ENCODE assay signal across 9 cellular contexts in genomic region chr4:182142146-182143085, GRCh38.
DNase-seq lines count a peak whose midpoint lies in the region; ATAC-seq, FAIRE-seq and TF ChIP-seq lines count a peak whose summit lies in the region.
"Had no signal": no experiment of that assay in that cellular context is flagged by ENCODE, and none has a peak within 500 bp of the region (broad histone marks: within the 10 kb centered on the region; RNA-seq: fewer than 3 reads in every experiment).

No MANE protein-coding gene starts in this region.

- intact Hi-C loops in right lobe of liver (cut with DNase I), result no loop called here
- intact Hi-C loops in HepG2 (cut with micrococcal nuclease; ENCODE audit: unreplicated experiment), result no loop called here
- intact Hi-C loops in endothelial cell of umbilical vein (cut with micrococcal nuclease), result loop anchor here (5.0 kb wide), 1 partner anchor 305 kb away; no protein-coding TSS in a partner anchor
- intact Hi-C loops in uterus (cut with DNase I; ENCODE audit: low total_unique reads), result no loop called here

- CTCF ChIA-PET in HepG2 (lab: Yijun Ruan, JAX; ENCODE audit: low intra/inter-chr PET ratio, low total read pairs) (no interaction called here), endothelial cell of umbilical vein (lab: Charles Lee) (no interaction called here)

- no peak for FAIRE-seq in HepG2 (lab: Jason Lieb, UNC)
- no peak for FAIRE-seq in endothelial cell of umbilical vein (lab: Jason Lieb, UNC)

- H3K9ac ChIP-seq in HepG2 (ENCODE audit: insufficient read depth, low read depth, low read length) (no peak overlapping the region), endothelial cell of umbilical vein (replicated peaks; ENCODE audit: extremely low read depth, insufficient read depth, low read length) (no peak overlapping the region), mucosa of stomach (ENCODE audit: low read length) (no peak overlapping the region)

- no peak for TF ChIP-seq EP300 in HepG2 (IDR thresholded peaks at IDR 0.05; ENCODE audit: low read depth in 2 of 2, low read length in 2 of 2)
- no peak for TF ChIP-seq EP300 in HepG2 (CRISPR knock-in tag; IDR thresholded peaks at IDR 0.05; ENCODE audit: borderline replicate concordance)

- no peaks in the 10 kb centered on the region for H3K9me1 ChIP-seq in endothelial cell of umbilical vein (replicated peaks; ENCODE audit: control insufficient read depth, extremely low read depth, insufficient read depth, low read length)

- no TSS peak for BruUV-seq in HepG2 (replicated peaks; lab: Mats Ljungman, UMichigan)
- no TSS peak for BruUV-seq in endothelial cell of umbilical vein (replicated peaks; lab: Mats Ljungman, UMichigan)

- H3K4me1 ChIP-seq in right lobe of liver (peaks cover 0 to 26% (median 10%) of the 10 kb centered on the region in 4 donors), HepG2 (ENCODE audit: insufficient read depth, low read length) (no peaks in the 10 kb centered on the region), endothelial cell of umbilical vein (ENCODE audit: control insufficient read depth, extremely low read depth, insufficient read depth, low read length) (peaks cover 8% of the 10 kb centered on the region), mucosa of stomach (ENCODE audit: control insufficient read depth, insufficient read depth, low read length) (peaks cover 17% of the 10 kb centered on the region), uterus (peaks cover 0 to 5% of the 10 kb centered on the region in 2 donors)

- no peak overlapping the region for H3K27ac ChIP-seq in right lobe of liver
- no peak overlapping the region for H3K27ac ChIP-seq in HepG2 (ENCODE audit: extremely low read length, insufficient read depth, low read length)
- H3K27ac ChIP-seq in endothelial cell of umbilical vein (ENCODE audit: insufficient read depth, low read depth, low read length), result no peak overlapping the region
- peak overlapping the region in 1 of 2 donors; percentile 48 for H3K27ac ChIP-seq in uterus

- TF ChIP-seq RAD21 in HepG2 (CRISPR knock-in tag; IDR thresholded peaks at IDR 0.05), result no peak

- DNase-seq in right lobe of liver (no peak), HepG2 (ENCODE audit: low spot score) (no peak), endothelial cell of umbilical vein (ENCODE audit: low read depth, low spot score) (no peak), uterus (peak; percentile 19 to 26), NCI-H526 (lab: John Stamatoyannopoulos, UW) (no peak), COLO829 (ENCODE audit: low spot score) (no peak)
- DNase-seq: activated effector memory CD4-positive, alpha-beta T cell treated with anti-CD3 and anti-CD28 coated beads, Interleukin-2, amount 50 U/mL, for 16 hours had no signal

- H3K4me3 ChIP-seq in right lobe of liver, result peak overlapping the region; percentile 5 to 19 (median 14)
- H3K4me3 ChIP-seq in HepG2 (replicated peaks in 1 of 3; ENCODE audit: insufficient read depth in 1 of 3, low read depth in 2 of 3, low read length in 3 of 3), result no peak overlapping the region
- no peak overlapping the region for H3K4me3 ChIP-seq in endothelial cell of umbilical vein (replicated peaks in 1 of 3; ENCODE audit: insufficient read depth in 1 of 3, low read depth in 1 of 3, low read length in 3 of 3)
- peak overlapping the region; percentile 31 for H3K4me3 ChIP-seq in mucosa of stomach (ENCODE audit: low read length)
- peak overlapping the region; percentile 61 to 80 for H3K4me3 ChIP-seq in uterus

- H3K9me3 ChIP-seq in right lobe of liver (no peaks in the 10 kb centered on the region), HepG2 (ENCODE audit: low read length) (no peaks in the 10 kb centered on the region), endothelial cell of umbilical vein (replicated peaks; ENCODE audit: control insufficient read depth, insufficient read depth, low read length) (no peaks in the 10 kb centered on the region), mucosa of stomach (ENCODE audit: control insufficient read depth, low read length) (no peaks in the 10 kb centered on the region), uterus (no peaks in the 10 kb centered on the region)

- peak; percentile 29 to 51 (median 45) for ATAC-seq in right lobe of liver
- no peak; the same call in 2 of the 3 replicates for ATAC-seq in HepG2
- ATAC-seq in GM18517 (IDR thresholded peaks at IDR 0.05; ENCODE audit: unreplicated experiment), result no peak

- H2AFZ ChIP-seq in HepG2 (ENCODE audit: low read length), result no peak overlapping the region
- H2AFZ ChIP-seq in endothelial cell of umbilical vein (ENCODE audit: low read depth, low read length), result no peak overlapping the region

- dilution Hi-C loops in endothelial cell of umbilical vein (cut with MboI; ENCODE audit: extremely low pct_ligation_motif_present, low sequenced_read_pairs), result no loop called here

- H3K36me3 ChIP-seq in right lobe of liver (no peaks in the 10 kb centered on the region), HepG2 (replicated peaks in 1 of 2; ENCODE audit: control insufficient read depth in 1 of 2, insufficient read depth in 2 of 2, low read length in 2 of 2) (no peaks in the 10 kb centered on the region), endothelial cell of umbilical vein (ENCODE audit: control insufficient read depth in 2 of 2, extremely low read depth in 1 of 2, insufficient read depth in 2 of 2, low read length in 2 of 2) (no peaks in the 10 kb centered on the region), mucosa of stomach (ENCODE audit: control insufficient read depth, insufficient read depth, low read length) (no peaks in the 10 kb centered on the region), uterus (no peaks in the 10 kb centered on the region)

- 10% methylated on average over 33 of the region's 65 CpGs for WGBS in right lobe of liver (ENCODE audit: insufficient coverage, low coverage, low lambda C conversion rate, missing lambda C conversion rate)
- WGBS in HepG2 (ENCODE audit: low lambda C conversion rate), result 48% methylated on average over 42 of the region's 65 CpGs

- in situ Hi-C loops in HepG2 (cut with HindIII; ENCODE audit: extremely low pct_ligation_motif_present, low pct_unique_long_range_greater_than_20kb), result no loop called here

- no peaks in the 10 kb centered on the region for H4K20me1 ChIP-seq in HepG2 (ENCODE audit: insufficient read depth, low read length)
- no peaks in the 10 kb centered on the region for H4K20me1 ChIP-seq in endothelial cell of umbilical vein (replicated peaks; ENCODE audit: control insufficient read depth, extremely low read depth, insufficient read depth, low read length)

- TF ChIP-seq POLR2A in right lobe of liver (IDR thresholded peaks at IDR 0.05) (no peak), HepG2 (IDR thresholded peaks at IDR 0.05; ENCODE audit: insufficient read depth in 1 of 2, low read depth in 2 of 2, low read length in 2 of 2) (no peak), endothelial cell of umbilical vein (IDR thresholded peaks at IDR 0.05; ENCODE audit: low read depth, low read length) (no peak), uterus (IDR thresholded peaks at IDR 0.05) (no peak)

- no peak for TF ChIP-seq CTCF in right lobe of liver (IDR thresholded peaks at IDR 0.05)
- TF ChIP-seq CTCF in HepG2 (CRISPR knock-in tag; IDR thresholded peaks at IDR 0.05), result no peak
- TF ChIP-seq CTCF in endothelial cell of umbilical vein (IDR thresholded peaks at IDR 0.05; ENCODE audit: extremely low read depth in 1 of 2, insufficient read depth in 1 of 2, low read depth in 1 of 2, low read length in 2 of 2), result peak in 1 of 2 donors; percentile 1
- peak in 3 of 4 experiments; percentile 21 to 27 (median 23) for TF ChIP-seq CTCF in uterus (IDR thresholded peaks at IDR 0.05)

- H3K27me3 ChIP-seq in right lobe of liver (peaks cover 0 to 26% of the 10 kb centered on the region in 2 donors), HepG2 (ENCODE audit: control insufficient read depth in 1 of 2, insufficient read depth in 2 of 2, low read length in 2 of 2) (peaks cover 6 to 54% of the 10 kb centered on the region in 2 experiments; a peak in 4 of 5 replicates), endothelial cell of umbilical vein (ENCODE audit: control insufficient read depth in 2 of 2, insufficient read depth in 2 of 2, low read length in 2 of 2) (peaks cover 46 to 75% of the 10 kb centered on the region in 2 experiments), mucosa of stomach (ENCODE audit: control insufficient read depth, insufficient read depth, low read length) (peaks cover 69% of the 10 kb centered on the region), uterus (peaks cover 0 to 11% of the 10 kb centered on the region in 2 donors)

- H3K4me2 ChIP-seq in HepG2 (ENCODE audit: low read depth, low read length), result no peak overlapping the region
- H3K4me2 ChIP-seq in endothelial cell of umbilical vein (ENCODE audit: insufficient read depth, low read length), result no peak overlapping the region

- H3K79me2 ChIP-seq in HepG2 (ENCODE audit: insufficient read depth, low read length) (no peaks in the 10 kb centered on the region), endothelial cell of umbilical vein (ENCODE audit: control insufficient read depth, insufficient read depth, low read length) (no peaks in the 10 kb centered on the region)

- POLR2A ChIA-PET in HepG2 (lab: Yijun Ruan, JAX) (no interaction called here), endothelial cell of umbilical vein (lab: Charles Lee) (no interaction called here)

TF ChIP-seq in HepG2, 621 proteins besides CTCF, POLR2A, EP300 and RAD21 (continues in another document):
- TF ChIP-seq ZNF33B (CRISPR knock-in tag; IDR thresholded peaks at IDR 0.05), result no peak
- no peak for TF ChIP-seq JARID2 (CRISPR knock-in tag; IDR thresholded peaks at IDR 0.05; ENCODE audit: insufficient replicate concordance)

TF ChIP-seq in endothelial cell of umbilical vein, 7 proteins besides CTCF, POLR2A, EP300 and RAD21:
- TF ChIP-seq EZH2 (IDR thresholded peaks at IDR 0.05; ENCODE audit: borderline replicate concordance, low read depth, low read length, severe bottlenecking), result peak; percentile 89
- TF ChIP-seq JUN (IDR thresholded peaks at IDR 0.05; ENCODE audit: borderline replicate concordance, insufficient read depth, insufficient read length, low read depth), result no peak

Comparison
In these comparisons a context has a peak if more than half of its experiments do, and no peak if none do; other contexts are left out.
1. ATAC-seq: peak in right lobe of liver (4 of 4); none in HepG2 (single experiment) and GM18517 (single experiment).
2. H3K4me3 ChIP-seq: peak in right lobe of liver (3 of 3), mucosa of stomach (single experiment) and uterus (2 of 2); none in HepG2 (0 of 3) and endothelial cell of umbilical vein (0 of 3).
3. DNase-seq: peak in uterus (2 of 2); none in right lobe of liver (0 of 3), HepG2 (single experiment), endothelial cell of umbilical vein (single experiment), NCI-H526 (0 of 2) and COLO829 (single experiment).
4. CTCF ChIP-seq: peak in uterus (3 of 4); none in right lobe of liver (0 of 4) and HepG2 (single experiment).